In the genomic region with DNA sequence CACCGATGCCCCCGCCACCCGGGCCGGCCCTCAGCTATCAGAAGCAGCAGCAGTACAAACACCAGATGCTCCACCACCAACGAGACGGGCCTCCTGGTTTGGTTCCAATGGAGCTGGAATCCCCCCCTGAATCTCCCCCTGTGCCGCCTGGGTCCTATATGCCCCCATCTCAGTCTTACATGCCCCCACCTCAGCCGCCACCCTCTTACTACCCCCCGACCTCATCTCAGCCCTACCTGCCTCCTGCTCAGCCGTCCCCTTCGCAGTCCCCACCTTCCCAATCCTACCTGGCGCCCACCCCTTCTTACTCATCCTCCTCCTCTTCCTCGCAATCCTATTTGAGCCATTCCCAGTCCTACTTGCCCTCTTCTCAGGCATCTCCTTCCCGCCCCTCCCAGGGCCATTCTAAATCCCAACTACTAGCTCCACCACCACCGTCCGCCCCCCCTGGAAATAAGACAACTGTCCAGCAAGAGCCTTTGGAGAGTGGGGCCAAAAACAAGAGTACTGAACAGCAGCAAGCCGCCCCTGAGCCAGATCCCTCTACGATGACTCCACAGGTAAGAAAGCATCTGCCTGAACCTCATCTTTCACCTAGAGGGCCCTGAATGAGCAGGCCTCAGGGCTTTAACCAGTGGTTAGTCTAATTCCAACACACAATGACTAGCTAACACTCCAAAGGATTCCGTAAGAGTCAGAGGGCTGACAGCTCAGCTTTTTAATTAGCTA, we compare ENCODE assay signal across 8 cellular contexts. TPM values are rescaled to one million over a fixed set of nuclear protein-coding genes. Genes with fewer than 3 reads are reported as not detected.
A peak's percentile ranks its signal among the peaks of the same experiment; 100 is the strongest.
DNase-seq lines count a peak whose midpoint lies in the region; ATAC-seq, FAIRE-seq and TF ChIP-seq lines count a peak whose summit lies in the region.

No MANE protein-coding gene starts in this region.

- no peaks in the 10 kb centered on the region; the same call in 1 of the 2 replicates for H3K9me1 ChIP-seq in IMR-90 (ENCODE audit: insufficient read depth, low read length)

- DNase-seq in BJ (ENCODE audit: low read depth) (no peak), IMR-90 (peak; percentile 17), foreskin fibroblast (peak in 1 of 2 donors; percentile 35), pancreas (peak in 4 of 6 donors; percentile 7 to 29 (median 21)), NCI-H187 (lab: John Stamatoyannopoulos, UW) (no peak), foreskin melanocyte (no peak)
- DNase-seq in activated T-cell treated with anti-CD3 and anti-CD28 coated beads, Interleukin-2, amount 50 U/mL, for 4 hours: peak; percentile 4

- H3K4me1 Mint-ChIP-seq in activated T-cell treated with anti-CD3 and anti-CD28 coated beads, Interleukin-2, amount 50 U/mL, for 4 hours (ENCODE audit: low read depth): peaks cover 53% of the 10 kb centered on the region

- no peak for TF ChIP-seq POLR2A in IMR-90 (IDR thresholded peaks at IDR 0.05; ENCODE audit: low read depth, low read length)

- H3K4me3 ChIP-seq in BJ (ENCODE audit: low read depth, low read length) (peak overlapping the region; percentile 96), IMR-90 (ENCODE audit: insufficient read depth, low read depth, low read length) (peak overlapping the region; percentile 75), foreskin fibroblast (ENCODE audit: low read depth in 1 of 2, low read length in 2 of 2) (peak overlapping the region; percentile 86 to 92), pancreas (peak overlapping the region; percentile 89 to 100 (median 96))

- H2AK5ac ChIP-seq in IMR-90 (ENCODE audit: low read depth, low read length): peak overlapping the region; percentile 66

- peak overlapping the region; percentile 39 for H3K23ac ChIP-seq in IMR-90 (ENCODE audit: low read depth, low read length)

- peak overlapping the region; percentile 82 for H2BK5ac ChIP-seq in IMR-90 (ENCODE audit: low read depth, low read length, poor library complexity, severe bottlenecking)

- no peak overlapping the region for H4K91ac ChIP-seq in IMR-90 (ENCODE audit: insufficient read depth, low read depth, low read length)

- dilution Hi-C loops in IMR-90 (cut with HindIII; ENCODE audit: low sequenced_read_pairs, unreplicated experiment): no loop called here

- 0 out of 2 replicates have a peak overlapping the region, but pooled peaks have one; percentile 13 for H3K56ac ChIP-seq in IMR-90 (ENCODE audit: extremely low read depth, insufficient read depth, low read length)

- in situ Hi-C loops in IMR-90 (cut with MboI; ENCODE audit: low sequenced_read_pairs): no loop called here

- no peak for TF ChIP-seq RAD21 in IMR-90 (IDR thresholded peaks at IDR 0.05; ENCODE audit: low read length)

- H3K4me2 ChIP-seq in IMR-90 (ENCODE audit: low read depth, low read length): peak overlapping the region; percentile 99

- WGBS in IMR-90 (ENCODE audit: extremely low coverage in 2 of 2, insufficient read length in 1 of 2), 2 experiments: 1% methylated on average over 12 of the region's 19 CpGs; no CpG with 5 or more reads in 1 of the 2 experiments
- WGBS in pancreas, 2 donors: 1 to 2% methylated on average over 15 to 19 of the region's 19 CpGs

- peak overlapping the region; percentile 18 to 87; a peak in 2 of 4 replicates for H4K8ac ChIP-seq in IMR-90 (ENCODE audit: low read depth in 2 of 2, low read length in 2 of 2)

- no peak overlapping the region for H4K5ac ChIP-seq in IMR-90 (ENCODE audit: low read depth, low read length)

- H3K9me3 ChIP-seq in IMR-90 (ENCODE audit: control insufficient read depth, insufficient read depth, low read length): no peaks in the 10 kb centered on the region
- H3K9me3 ChIP-seq in pancreas: no peaks in the 10 kb centered on the region

- peaks cover 4% of the 10 kb centered on the region; the same call in 1 of the 2 replicates for H3K4me1 ChIP-seq in IMR-90 (ENCODE audit: control insufficient read depth, insufficient read depth, low read length)
- H3K4me1 ChIP-seq in pancreas: peaks cover 0 to 36% (median 16%) of the 10 kb centered on the region in 3 donors

- H3K79me1 ChIP-seq in IMR-90 (ENCODE audit: low read depth in 1 of 2, low read length in 2 of 2): peaks cover 3 to 36% of the 10 kb centered on the region in 2 experiments

- H2AFZ ChIP-seq in IMR-90 (replicated peaks; ENCODE audit: low read length, poor library complexity): peak overlapping the region; percentile 97

- H2BK120ac ChIP-seq in IMR-90 (ENCODE audit: low read depth, low read length): no peak overlapping the region

- H2AK9ac ChIP-seq in IMR-90 (replicated peaks; ENCODE audit: low read depth, low read length, poor library complexity): peak overlapping the region; percentile 50

- no TSS peak for BruUV-seq in IMR-90 (replicated peaks; lab: Mats Ljungman, UMichigan)

- peak overlapping the region; percentile 66 for H3K14ac ChIP-seq in IMR-90 (replicated peaks; ENCODE audit: low read depth, low read length)

- no peak for TF ChIP-seq CTCF in BJ (IDR thresholded peaks at IDR 0.05; ENCODE audit: insufficient read depth, low read depth, low read length)
- TF ChIP-seq CTCF in IMR-90 (conservative IDR thresholded peaks at IDR 0.05; ENCODE audit: low read depth, low read length): no peak
- TF ChIP-seq CTCF in foreskin fibroblast (IDR thresholded peaks at IDR 0.05; ENCODE audit: low read depth, low read length): no peak
- no peak for TF ChIP-seq CTCF in pancreas (IDR thresholded peaks at IDR 0.05)

- CTCF ChIA-PET in BJ (lab: Yijun Ruan, JAX) (interaction anchor here (1.1 to 3.5 kb wide), 8 partner anchors 15 to 262 kb away, joined by 4 to 26 read pairs (median 4); partner anchors contain the start of gene LTBP2), IMR-90 (lab: Yijun Ruan, JAX) (interaction anchor here (0.5 to 1.8 kb wide), 3 partner anchors 10 to 23 kb away, joined by 3 to 4 read pairs (median 3); no protein-coding TSS in a partner anchor)

- H3K27ac ChIP-seq in IMR-90 (ENCODE audit: insufficient read depth, low read length): peak overlapping the region; percentile 78
- H3K27ac ChIP-seq in pancreas: peak overlapping the region; percentile 72 to 91 (median 87)

- POLR2A ChIA-PET in BJ (lab: Charles Lee) (no interaction called here), IMR-90 (lab: Charles Lee; ENCODE audit: unreplicated experiment) (no interaction called here)

- peaks cover 32% of the 10 kb centered on the region for H4K20me1 ChIP-seq in IMR-90 (ENCODE audit: insufficient read depth, low read length)

- no peaks in the 10 kb centered on the region for H3K9me3 Mint-ChIP-seq in activated T-cell treated with anti-CD3 and anti-CD28 coated beads, Interleukin-2, amount 50 U/mL, for 4 hours

- intact Hi-C loops in IMR-90 (cut with micrococcal nuclease): no loop called here
- intact Hi-C loops in pancreas (cut with DNase I): no loop called here

- peaks cover 20% of the 10 kb centered on the region for H3K36me3 Mint-ChIP-seq in activated T-cell treated with anti-CD3 and anti-CD28 coated beads, Interleukin-2, amount 50 U/mL, for 4 hours (ENCODE audit: insufficient read depth)

- FAIRE-seq in pancreas (lab: Jason Lieb, UNC): no peak

- peak overlapping the region; percentile 74 for H3K9ac ChIP-seq in IMR-90 (ENCODE audit: low read depth, low read length)

- H3K4me3 Mint-ChIP-seq in activated T-cell treated with anti-CD3 and anti-CD28 coated beads, Interleukin-2, amount 50 U/mL, for 4 hours: peak overlapping the region; percentile 95

- ATAC-seq in IMR-90 (ENCODE audit: low read depth) (no peak), pancreas (peak in 1 of 4 donors; percentile 3), GM18858 (IDR thresholded peaks at IDR 0.05; ENCODE audit: unreplicated experiment) (no peak)
- ATAC-seq in activated T-cell treated with anti-CD3 and anti-CD28 coated beads, Interleukin-2, amount 50 U/mL, for 4 hours: no peak

- no peaks in the 10 kb centered on the region for H3K27me3 Mint-ChIP-seq in activated T-cell treated with anti-CD3 and anti-CD28 coated beads, Interleukin-2, amount 50 U/mL, for 4 hours (ENCODE audit: low read depth)

- H3K27me3 ChIP-seq in BJ (ENCODE audit: control insufficient read depth, insufficient read depth, low read length) (no peaks in the 10 kb centered on the region), IMR-90 (ENCODE audit: control insufficient read depth, insufficient read depth, low read length) (no peaks in the 10 kb centered on the region), pancreas (no peaks in the 10 kb centered on the region)

- peak overlapping the region; percentile 76 for H3K4ac ChIP-seq in IMR-90 (ENCODE audit: low read depth, low read length)

- no peak overlapping the region for H3K18ac ChIP-seq in IMR-90 (ENCODE audit: low read depth, low read length)

- H2BK15ac ChIP-seq in IMR-90 (ENCODE audit: low read depth, low read length): no peak overlapping the region

- H2BK20ac ChIP-seq in IMR-90 (ENCODE audit: low read depth, low read length): no peak overlapping the region

- H3K36me3 ChIP-seq in BJ (ENCODE audit: control insufficient read depth, insufficient read depth, low read length) (no peaks in the 10 kb centered on the region), IMR-90 (ENCODE audit: control insufficient read depth, insufficient read depth, low read length) (peaks cover 1% of the 10 kb centered on the region; the same call in 1 of the 2 replicates), pancreas (no peaks in the 10 kb centered on the region)

RNA-seq across cellular contexts. Expression of gene YLPM1, which starts 0.9 kb away (rescaled TPM):
- polyA plus RNA-seq in BJ (2011; rRNA removed) (5.5 and 7.2 TPM in 2 replicates), IMR-90 (2012; rRNA removed) (14.5 and 19.7 TPM in 2 replicates), pancreas (10 to 100 TPM; 14.1 to 22.2 TPM)
- 10.3 and 25.1 TPM in 2 replicates for polyA minus RNA-seq in BJ (2011; rRNA and poly(A)+ RNA removed)
- total RNA-seq in IMR-90 (2012; rRNA removed) (8.2 and 16.4 TPM in 2 replicates), pancreas (10 to 100 TPM; 18.2 to 33.3 (median 25.2) TPM)
- polyA plus RNA-seq in IMR-90 (2012; cell fraction: cytosol; rRNA removed): 5.1 TPM in 2 replicates
- polyA plus RNA-seq in IMR-90 (2012; cell fraction: nucleus; rRNA removed; ENCODE audit: low replicate concordance): 8.1 and 34.4 TPM in 2 replicates
- total RNA-seq in activated T-cell treated with anti-CD3 and anti-CD28 coated beads, Interleukin-2, amount 50 U/mL, for 4 hours: 10 to 100 TPM; 45.8 to 49.6 (median 47.4) TPM

RNA-seq across cellular contexts. Expression of gene FCF1, which starts 51.0 kb away (rescaled TPM):
- polyA plus RNA-seq in BJ (2011; rRNA removed): 30.6 and 70.2 TPM in 2 replicates
- 19.3 and 21.0 TPM in 2 replicates for polyA minus RNA-seq in BJ (2011; rRNA and poly(A)+ RNA removed)
- total RNA-seq in IMR-90 (2012; rRNA removed): 37.1 and 39.7 TPM in 2 replicates
- polyA plus RNA-seq in IMR-90 (2012; rRNA removed): 33.3 and 45.5 TPM in 2 replicates
- 3.9 and 9.4 TPM in 2 replicates for polyA plus RNA-seq in IMR-90 (2012; cell fraction: cytosol; rRNA removed)
- polyA plus RNA-seq in IMR-90 (2012; cell fraction: nucleus; rRNA removed; ENCODE audit: low replicate concordance): 1.9 and 19.2 TPM in 2 replicates
- 10 to 100 TPM; 87.9 to 93.6 (median 91.0) TPM for total RNA-seq in activated T-cell treated with anti-CD3 and anti-CD28 coated beads, Interleukin-2, amount 50 U/mL, for 4 hours
- total RNA-seq in pancreas: 10 to 100 TPM in 5 of 6 donors, 1 to 10 TPM in 1; 8.1 to 26.9 (median 17.2) TPM
- 10 to 100 TPM in 1 of 2 donors, 1 to 10 TPM in 1; 2.5 to 12.9 TPM for polyA plus RNA-seq in pancreas

RNA-seq across cellular contexts. Expression of gene AREL1, which starts 51.1 kb away (rescaled TPM):
- polyA plus RNA-seq in BJ (2011; rRNA removed) (38.8 and 52.7 TPM in 2 replicates), IMR-90 (2012; rRNA removed) (30.0 and 34.4 TPM in 2 replicates), pancreas (10 to 100 TPM in 1 of 2 donors, 1 to 10 TPM in 1; 7.6 to 10.3 TPM)
- 47.7 and 99.1 TPM in 2 replicates for polyA minus RNA-seq in BJ (2011; rRNA and poly(A)+ RNA removed)
- total RNA-seq in IMR-90 (2012; rRNA removed) (38.3 and 39.3 TPM in 2 replicates), pancreas (10 to 100 TPM; 11.1 to 20.9 (median 15.2) TPM)
- 20.5 and 23.7 TPM in 2 replicates for polyA plus RNA-seq in IMR-90 (2012; cell fraction: cytosol; rRNA removed)
- polyA plus RNA-seq in IMR-90 (2012; cell fraction: nucleus; rRNA removed; ENCODE audit: low replicate concordance): 51.1 and 52.7 TPM in 2 replicates
- total RNA-seq in activated T-cell treated with anti-CD3 and anti-CD28 coated beads, Interleukin-2, amount 50 U/mL, for 4 hours: 10 to 100 TPM; 31.1 to 38.0 (median 32.5) TPM

Comparison
In these comparisons a context has a peak if more than half of its experiments do, and no peak if none do; other contexts are left out.
1. DNase-seq: peak in IMR-90 (single experiment), activated T-cell treated with anti-CD3 and anti-CD28 coated beads, Interleukin-2, amount 50 U/mL, for 4 hours (single experiment) and pancreas (4 of 6); none in BJ (single experiment), NCI-H187 (0 of 2) and foreskin melanocyte (single experiment).
2. Peak in every context shown above with its lines, with median percentiles within 50 percentile points of each other: H3K4me3 ChIP-seq.